In the genomic region with DNA sequence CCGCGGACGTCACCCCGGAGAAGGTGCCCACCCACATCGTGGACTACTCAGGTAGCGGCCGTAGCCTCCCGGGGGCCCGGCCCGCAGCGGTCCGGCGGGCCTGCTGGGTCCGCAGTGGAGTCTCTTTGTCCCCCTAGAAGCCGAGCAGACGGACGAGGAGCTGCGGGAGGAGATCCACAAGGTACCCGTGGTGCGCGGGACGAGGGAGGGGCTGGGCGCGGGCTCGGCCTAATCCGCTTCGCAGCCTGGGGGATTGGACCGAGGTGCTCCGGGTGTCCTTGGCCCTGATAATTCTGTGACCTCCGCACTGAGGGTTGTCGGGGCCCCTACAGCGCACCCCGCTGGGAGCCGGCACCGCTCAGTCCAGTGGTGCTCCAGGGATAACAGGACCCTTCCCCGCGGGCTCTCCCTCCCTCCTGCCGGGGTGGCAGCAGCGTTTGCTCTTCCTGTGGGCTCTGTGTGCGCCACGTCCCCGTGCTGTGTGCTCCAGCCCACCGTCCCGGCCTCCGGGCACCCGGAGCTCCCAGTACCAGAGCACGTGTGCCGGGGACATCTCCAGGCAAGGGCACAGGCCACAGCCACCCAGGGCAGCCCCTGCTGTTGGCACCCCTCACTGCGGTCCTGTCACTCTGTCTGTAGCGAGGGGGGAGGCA, we compare ENCODE assay signal across 6 cellular contexts. TPM values are rescaled to one million over a fixed set of nuclear protein-coding genes. Genes with fewer than 3 reads are reported as not detected.
DNase-seq lines count a peak whose midpoint lies in the region; ATAC-seq, FAIRE-seq and TF ChIP-seq lines count a peak whose summit lies in the region.

No MANE protein-coding gene starts in this region.

- H3K27me3 Mint-ChIP-seq in activated naive CD8-positive, alpha-beta T cell treated with anti-CD3 and anti-CD28 coated beads, Interleukin-2, amount 50 U/mL, for 24 hours: no peaks in the 10 kb centered on the region

- no peaks in the 10 kb centered on the region for H3K9me3 Mint-ChIP-seq in activated naive CD8-positive, alpha-beta T cell treated with anti-CD3 and anti-CD28 coated beads, Interleukin-2, amount 50 U/mL, for 24 hours

- H3K4me3 ChIP-seq in mucosa of descending colon: peak overlapping the region; percentile 95

- H3K4me1 ChIP-seq in mucosa of descending colon (ENCODE audit: low read depth): peaks cover 8% of the 10 kb centered on the region

- H3K27ac Mint-ChIP-seq in activated naive CD8-positive, alpha-beta T cell treated with anti-CD3 and anti-CD28 coated beads, Interleukin-2, amount 50 U/mL, for 24 hours: peak overlapping the region; percentile 67

- peak overlapping the region; percentile 76 for H3K4me3 Mint-ChIP-seq in activated naive CD8-positive, alpha-beta T cell treated with anti-CD3 and anti-CD28 coated beads, Interleukin-2, amount 50 U/mL, for 24 hours

- no peaks in the 10 kb centered on the region for H3K9me3 ChIP-seq in mucosa of descending colon

- ATAC-seq in HG02623 (IDR thresholded peaks at IDR 0.05; ENCODE audit: unreplicated experiment) (peak; percentile 10), mucosa of descending colon (peak; percentile 25), HG03139 (IDR thresholded peaks at IDR 0.05; ENCODE audit: unreplicated experiment) (no peak)
- ATAC-seq in activated naive CD8-positive, alpha-beta T cell treated with anti-CD3 and anti-CD28 coated beads, Interleukin-2, amount 50 U/mL, for 24 hours: no peak

- H3K4me1 Mint-ChIP-seq in activated naive CD8-positive, alpha-beta T cell treated with anti-CD3 and anti-CD28 coated beads, Interleukin-2, amount 50 U/mL, for 24 hours: peaks cover 6% of the 10 kb centered on the region

- H3K36me3 Mint-ChIP-seq in activated naive CD8-positive, alpha-beta T cell treated with anti-CD3 and anti-CD28 coated beads, Interleukin-2, amount 50 U/mL, for 24 hours (ENCODE audit: low read depth): peaks cover 5% of the 10 kb centered on the region

- TF ChIP-seq POLR2A in GM12892 (IDR thresholded peaks at IDR 0.05; ENCODE audit: low read depth, low read length): no peak

- intact Hi-C loops in mucosa of descending colon (cut with DNase I, micrococcal nuclease): loop anchor here (10.0 kb wide), 1 partner anchor 94 kb away; no protein-coding TSS in a partner anchor

- TF ChIP-seq CTCF in mucosa of descending colon (IDR thresholded peaks at IDR 0.05): no peak

- FAIRE-seq in GM12892 (lab: Jason Lieb, UNC): no peak

- no peak for DNase-seq in activated naive CD8-positive, alpha-beta T cell treated with anti-CD3 and anti-CD28 coated beads, Interleukin-2, amount 50 U/mL, for 24 hours
- DNase-seq in mucosa of descending colon: peak in 1 of 3 donors; percentile 60
- no peak for DNase-seq in activated CD4-positive, CD25-positive, alpha-beta regulatory T cell treated with anti-CD3 and anti-CD28 coated beads, Interleukin-2, amount 50 U/mL, for 72 hours
- DNase-seq in GM12892 (ENCODE audit: insufficient read length): no peak

- H3K36me3 ChIP-seq in mucosa of descending colon (ENCODE audit: low read depth): peaks cover 13% of the 10 kb centered on the region

RNA-seq across cellular contexts. Expression of gene RHOT2, which starts 0.7 kb away (rescaled TPM):
- total RNA-seq in mucosa of descending colon: 100 to 1,000 TPM; 124 to 138 (median 127) TPM
- 40.5 TPM for polyA plus RNA-seq in GM12892 (2012; ENCODE audit: missing spikeins)

RNA-seq across cellular contexts. Expression of gene RHBDL1, which starts 6.8 kb away (rescaled TPM):
- total RNA-seq in mucosa of descending colon: 1 to 10 TPM; 2.8 to 3.4 (median 3.0) TPM
- not detected for polyA plus RNA-seq in GM12892 (2012; ENCODE audit: missing spikeins)

RNA-seq across cellular contexts. Expression of gene STUB1, which starts 11.6 kb away (rescaled TPM):
- total RNA-seq in mucosa of descending colon: 100 to 1,000 TPM in 2 of 3 donors, 10 to 100 TPM in 1; 77.8 to 119 (median 108) TPM
- 60.8 TPM for polyA plus RNA-seq in GM12892 (2012; ENCODE audit: missing spikeins)

RNA-seq across cellular contexts. Expression of gene JMJD8, which starts 15.5 kb away (rescaled TPM):
- total RNA-seq in mucosa of descending colon: 10 to 100 TPM; 39.5 to 60.5 (median 46.9) TPM
- polyA plus RNA-seq in GM12892 (2012; ENCODE audit: missing spikeins): 17.4 TPM

RNA-seq across cellular contexts. Expression of gene WDR90, which starts 19.5 kb away (rescaled TPM):
- total RNA-seq in mucosa of descending colon: 10 to 100 TPM; 35.0 to 54.9 (median 50.2) TPM
- polyA plus RNA-seq in GM12892 (2012; ENCODE audit: missing spikeins): 21.1 TPM

Comparison
In these comparisons a context has a peak if more than half of its experiments do, and no peak if none do; other contexts are left out.
1. ATAC-seq: peak in HG02623 (single experiment) and mucosa of descending colon (single experiment); none in activated naive CD8-positive, alpha-beta T cell treated with anti-CD3 and anti-CD28 coated beads, Interleukin-2, amount 50 U/mL, for 24 hours (single experiment) and HG03139 (single experiment).